In genomic region chr12:12786716-12787601, GRCh38 we compare ENCODE assay signal across 8 cellular contexts. TPM values are rescaled to one million over a fixed set of nuclear protein-coding genes. Genes with fewer than 3 reads are reported as not detected.
DNase-seq lines count a peak whose midpoint lies in the region; ATAC-seq and TF ChIP-seq lines count a peak whose summit lies in the region.

No MANE protein-coding gene starts in this region.

- H3K79me2 ChIP-seq in PC-9 (ENCODE audit: low read depth), result 0 out of 2 replicates have a peak, but pooled peaks cover 12% of the 10 kb centered on the region

- H3F3A ChIP-seq in PC-9 (ENCODE audit: insufficient read depth, low read depth), result peaks cover 24% of the 10 kb centered on the region

- H3K27ac Mint-ChIP-seq in Calu3 (ENCODE audit: unreplicated experiment), result peak overlapping the region; percentile 78
- peak overlapping the region; percentile 87 for H3K27ac Mint-ChIP-seq in activated T-helper 2 cell treated with anti-CD3 and anti-CD28 coated beads, Interferon-gamma antibody, Interleukin-2, Interleukin-4, amounts not matched to agents 10 μg/mL and 5 μg/mL and 100 μg/mL, durations not matched to agents 14 hours and 24 hours and 36 hours
- H3K27ac Mint-ChIP-seq in naive thymus-derived CD8-positive, alpha-beta T cell, result peak overlapping the region; percentile 79 to 96 (median 92)

- peak overlapping the region; percentile 91 for H3K4me2 ChIP-seq in PC-9

- no peak for TF ChIP-seq CTCF in Calu3 (IDR thresholded peaks at IDR 0.05; ENCODE audit: unreplicated experiment)
- TF ChIP-seq CTCF in PC-9 (conservative IDR thresholded peaks at IDR 0.05), result no peak
- TF ChIP-seq CTCF in fibroblast of mammary gland (conservative IDR thresholded peaks at IDR 0.05; ENCODE audit: control insufficient read depth, insufficient read depth, low read depth, low read length), result no peak

- H3K9me2 ChIP-seq in PC-9 (ENCODE audit: insufficient read depth), result no peaks in the 10 kb centered on the region

- H3K36me3 ChIP-seq in PC-9 (ENCODE audit: low read depth), result no peaks in the 10 kb centered on the region

- intact Hi-C loops in Calu3 (cut with micrococcal nuclease; ENCODE audit: unreplicated experiment) (loop anchor here (5.0 kb wide), 2 partner anchors 35 to 105 kb away; partner anchors contain the start of gene GPRC5A), PC-9 (cut with micrococcal nuclease; ENCODE audit: unreplicated experiment) (loop anchor here (2.0 kb wide), 1 partner anchor 62 kb away; no protein-coding TSS in a partner anchor)
- intact Hi-C loops in activated T-helper 2 cell treated with anti-CD3 and anti-CD28 coated beads, Interferon-gamma antibody, Interleukin-2, Interleukin-4, amounts not matched to agents 10 μg/mL and 5 μg/mL and 100 μg/mL, durations not matched to agents 14 hours and 24 hours and 36 hours (cut with micrococcal nuclease), result loop anchor here (1.0 to 10.0 kb wide), 8 partner anchors 21 to 425 kb away; partner anchors contain the start of genes EMP1, GSG1 and HEBP1

- H3K4me1 Mint-ChIP-seq in Calu3 (ENCODE audit: low read depth, unreplicated experiment), result peaks cover 44% of the 10 kb centered on the region
- H3K4me1 Mint-ChIP-seq in activated T-helper 2 cell treated with anti-CD3 and anti-CD28 coated beads, Interferon-gamma antibody, Interleukin-2, Interleukin-4, amounts not matched to agents 10 μg/mL and 5 μg/mL and 100 μg/mL, durations not matched to agents 14 hours and 24 hours and 36 hours (ENCODE audit: low read depth), result peaks cover 34% of the 10 kb centered on the region
- H3K4me1 Mint-ChIP-seq in naive thymus-derived CD8-positive, alpha-beta T cell, result peaks cover 4 to 26% (median 20%) of the 10 kb centered on the region in 4 donors

- no peaks in the 10 kb centered on the region for H3K9me3 Mint-ChIP-seq in Calu3 (ENCODE audit: low read depth, unreplicated experiment)
- H3K9me3 Mint-ChIP-seq in activated T-helper 2 cell treated with anti-CD3 and anti-CD28 coated beads, Interferon-gamma antibody, Interleukin-2, Interleukin-4, amounts not matched to agents 10 μg/mL and 5 μg/mL and 100 μg/mL, durations not matched to agents 14 hours and 24 hours and 36 hours, result no peaks in the 10 kb centered on the region
- no peaks in the 10 kb centered on the region for H3K9me3 Mint-ChIP-seq in naive thymus-derived CD8-positive, alpha-beta T cell

- ATAC-seq in GM19452 (IDR thresholded peaks at IDR 0.05; ENCODE audit: unreplicated experiment), result peak; percentile 89
- peak; percentile 56 for ATAC-seq in HG03558 (IDR thresholded peaks at IDR 0.05; ENCODE audit: extremely low read depth, unreplicated experiment)
- ATAC-seq in naive thymus-derived CD8-positive, alpha-beta T cell, result peak; percentile 85 to 90
- ATAC-seq in stimulated activated naive CD8-positive, alpha-beta T cell treated with anti-CD3 and anti-CD28 coated beads, Interleukin-15, Interleukin-2, amounts not matched to agents 100 U/mL and 50 U/mL, for 24 hours, result peak; percentile 91

- no peaks in the 10 kb centered on the region for H3K27me3 ChIP-seq in PC-9 (ENCODE audit: insufficient read depth, low read depth)

- H3K4me3 ChIP-seq in PC-9 (peak overlapping the region; percentile 61; the same call in 1 of the 2 replicates), fibroblast of mammary gland (ENCODE audit: control insufficient read depth, low read depth, low read length) (peak overlapping the region; percentile 55)

- H3K36me3 Mint-ChIP-seq in Calu3 (ENCODE audit: insufficient read depth, unreplicated experiment), result peaks cover 15% of the 10 kb centered on the region
- peaks cover 2% of the 10 kb centered on the region for H3K36me3 Mint-ChIP-seq in activated T-helper 2 cell treated with anti-CD3 and anti-CD28 coated beads, Interferon-gamma antibody, Interleukin-2, Interleukin-4, amounts not matched to agents 10 μg/mL and 5 μg/mL and 100 μg/mL, durations not matched to agents 14 hours and 24 hours and 36 hours (ENCODE audit: low read depth)
- no peaks in the 10 kb centered on the region for H3K36me3 Mint-ChIP-seq in naive thymus-derived CD8-positive, alpha-beta T cell

- CTCF ChIA-PET in Calu3 (lab: Charles Lee), result interaction anchor here (0.5 to 2.2 kb wide), 9 partner anchors 11 to 114 kb away, joined by 3 to 9 read pairs (median 4); partner anchors contain the start of gene DDX47
- CTCF ChIA-PET in PC-9 (lab: Charles Lee), result interaction anchor here (0.6 to 0.7 kb wide), 7 partner anchors 21 to 193 kb away, joined by 3 to 10 read pairs (median 6); no protein-coding TSS in a partner anchor

- H3K4me1 ChIP-seq in PC-9 (replicated peaks; ENCODE audit: insufficient read depth), result peaks cover 44% of the 10 kb centered on the region

- peak overlapping the region; percentile 83 for H2AFZ ChIP-seq in PC-9

- POLR2A ChIA-PET in PC-9 (lab: Charles Lee; ENCODE audit: unreplicated experiment), result interaction anchor here (0.6 to 0.7 kb wide), 5 partner anchors 13 to 419 kb away, joined by 3 to 15 read pairs (median 5); no protein-coding TSS in a partner anchor
- POLR2A ChIA-PET in naive thymus-derived CD8-positive, alpha-beta T cell (lab: Charles Lee), result interaction anchor here (0.8 to 4.6 kb wide), 17 partner anchors 11 to 1380 kb away, joined by 3 to 68 read pairs (median 5); partner anchors contain the start of genes BORCS5, CDKN1B and DDX47

- peak overlapping the region; percentile 66 for H3K4me3 Mint-ChIP-seq in Calu3 (ENCODE audit: low read depth, unreplicated experiment)
- H3K4me3 Mint-ChIP-seq in activated T-helper 2 cell treated with anti-CD3 and anti-CD28 coated beads, Interferon-gamma antibody, Interleukin-2, Interleukin-4, amounts not matched to agents 10 μg/mL and 5 μg/mL and 100 μg/mL, durations not matched to agents 14 hours and 24 hours and 36 hours (ENCODE audit: low read depth), result peak overlapping the region; percentile 79
- H3K4me3 Mint-ChIP-seq in naive thymus-derived CD8-positive, alpha-beta T cell, result peak overlapping the region; percentile 80 to 91 (median 85)

- no peaks in the 10 kb centered on the region for H3K9me3 ChIP-seq in PC-9 (ENCODE audit: insufficient read depth, low read depth)

- DNase-seq in Calu3, result peak; percentile 81
- peak; percentile 57 to 83 for DNase-seq in PC-9
- peak; percentile 66 for DNase-seq in activated T-helper 2 cell treated with anti-CD3 and anti-CD28 coated beads, Interferon-gamma antibody, Interleukin-2, Interleukin-4, amounts not matched to agents 10 μg/mL and 5 μg/mL and 100 μg/mL, durations not matched to agents 14 hours and 24 hours and 36 hours (ENCODE audit: low spot score)
- peak; percentile 74 for DNase-seq in fibroblast of mammary gland (ENCODE audit: low read depth)
- peak; percentile 53 to 83 (median 73) for DNase-seq in naive thymus-derived CD8-positive, alpha-beta T cell
- DNase-seq in stimulated activated naive CD8-positive, alpha-beta T cell treated with anti-CD3 and anti-CD28 coated beads, Interleukin-15, Interleukin-2, amounts not matched to agents 100 U/mL and 50 U/mL, for 24 hours, result peak; percentile 79

- no TSS peak for BruUV-seq in Calu3 (replicated peaks; lab: Mats Ljungman, UMichigan)
- BruUV-seq in PC-9 (replicated peaks; lab: Mats Ljungman, UMichigan), result TSS peak; percentile 67

- H3K27me3 Mint-ChIP-seq in Calu3 (ENCODE audit: unreplicated experiment), result no peaks in the 10 kb centered on the region
- H3K27me3 Mint-ChIP-seq in activated T-helper 2 cell treated with anti-CD3 and anti-CD28 coated beads, Interferon-gamma antibody, Interleukin-2, Interleukin-4, amounts not matched to agents 10 μg/mL and 5 μg/mL and 100 μg/mL, durations not matched to agents 14 hours and 24 hours and 36 hours (ENCODE audit: low read depth), result no peaks in the 10 kb centered on the region
- no peaks in the 10 kb centered on the region for H3K27me3 Mint-ChIP-seq in naive thymus-derived CD8-positive, alpha-beta T cell

- H3K27ac ChIP-seq in PC-9, result peak overlapping the region; percentile 76

- H4K20me1 ChIP-seq in PC-9 (ENCODE audit: insufficient read depth), result no peaks in the 10 kb centered on the region

RNA-seq across cellular contexts. Expression of gene APOLD1, which starts 1.5 kb away (rescaled TPM):
- 5.2 and 5.3 TPM in 2 replicates for total RNA-seq in Calu3 (2022)
- total RNA-seq in PC-9 (2021), result 23.3 and 24.9 TPM in 2 replicates
- total RNA-seq in activated T-helper 2 cell treated with anti-CD3 and anti-CD28 coated beads, Interferon-gamma antibody, Interleukin-2, Interleukin-4, amounts not matched to agents 10 μg/mL and 5 μg/mL and 100 μg/mL, durations not matched to agents 14 hours and 24 hours and 36 hours, result 5.3 and 6.0 TPM in 2 replicates
- total RNA-seq in naive thymus-derived CD8-positive, alpha-beta T cell, result 1 to 10 TPM; 2.5 to 4.3 TPM
- 1 to 10 TPM in 1 of 3 donors, under 1 TPM in 2; 0.14 to 1.4 (median 0.54) TPM for polyA plus RNA-seq in naive thymus-derived CD8-positive, alpha-beta T cell

RNA-seq across cellular contexts. Expression of gene DDX47, which starts 26.2 kb away (rescaled TPM):
- 60.2 and 60.5 TPM in 2 replicates for total RNA-seq in Calu3 (2022)
- 192 and 196 TPM in 2 replicates for total RNA-seq in PC-9 (2021)
- total RNA-seq in activated T-helper 2 cell treated with anti-CD3 and anti-CD28 coated beads, Interferon-gamma antibody, Interleukin-2, Interleukin-4, amounts not matched to agents 10 μg/mL and 5 μg/mL and 100 μg/mL, durations not matched to agents 14 hours and 24 hours and 36 hours, result 114 and 120 TPM in 2 replicates
- 10 to 100 TPM; 84.6 to 93.6 TPM for total RNA-seq in naive thymus-derived CD8-positive, alpha-beta T cell
- 10 to 100 TPM; 61.0 to 77.1 (median 62.7) TPM for polyA plus RNA-seq in naive thymus-derived CD8-positive, alpha-beta T cell

Comparison
In these comparisons a context has a peak if more than half of its experiments do, and no peak if none do; other contexts are left out.
1. Peak in every context shown above with its lines: DNase-seq, ATAC-seq, H3K4me3 ChIP-seq and H3K27ac ChIP-seq.